In the genomic region with DNA sequence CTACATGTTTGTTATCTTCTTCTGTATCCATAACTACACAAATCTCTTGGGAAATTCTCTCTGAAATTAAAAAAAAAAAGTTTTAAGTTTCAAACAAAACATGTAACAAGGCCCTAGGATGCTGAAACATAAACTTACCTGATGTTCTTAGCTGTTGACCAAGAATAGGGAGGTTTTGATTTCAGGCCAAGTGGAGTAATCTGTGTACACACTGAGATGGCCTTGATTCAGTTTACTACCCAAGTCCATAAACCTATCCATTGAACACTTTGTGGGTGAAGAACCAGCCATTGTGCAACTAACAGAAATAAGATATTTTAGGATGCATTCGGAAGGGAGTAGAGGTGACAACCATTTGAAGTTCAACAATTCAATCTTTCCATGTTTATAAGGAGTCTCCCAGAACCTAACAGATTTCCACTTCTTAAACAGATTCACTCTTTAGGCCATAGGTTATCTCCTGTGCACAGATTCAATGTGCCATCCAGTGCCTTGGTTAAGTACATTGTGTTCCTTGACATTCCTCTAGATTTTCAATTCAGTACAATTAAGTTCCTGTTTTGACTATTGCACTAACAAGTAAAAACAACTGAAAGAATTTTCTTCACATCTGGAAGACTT, we compare ENCODE assay signal across 18 cellular contexts.
DNase-seq lines count a peak whose midpoint lies in the region; ATAC-seq, FAIRE-seq and TF ChIP-seq lines count a peak whose summit lies in the region.
"Had no signal": no experiment of that assay in that cellular context is flagged by ENCODE, and none has a peak within 500 bp of the region (broad histone marks: within the 10 kb centered on the region; RNA-seq: fewer than 3 reads in every experiment).

No MANE protein-coding gene starts in this region.

- H3K4me3 ChIP-seq in liver (ENCODE audit: low read depth in 1 of 3, low read length in 3 of 3) (no peak overlapping the region), HepG2 (replicated peaks in 1 of 3; ENCODE audit: insufficient read depth in 1 of 3, low read depth in 2 of 3, low read length in 3 of 3) (no peak overlapping the region), choroid plexus epithelial cell (ENCODE audit: low read depth, low read length) (no peak overlapping the region), hepatocyte (no peak overlapping the region), prostate gland (no peak overlapping the region), kidney (ENCODE audit: low read length in 2 of 2) (no peak overlapping the region)
- H3K4me3 ChIP-seq: BLaER1 treated with 17β-estradiol and CSF1 and Interleukin-3, amounts not matched to agents 10 nM and 100 nM; GM23338 had no signal

- TF ChIP-seq POLR2A in HepG2 (IDR thresholded peaks at IDR 0.05; ENCODE audit: insufficient read depth in 1 of 2, low read depth in 2 of 2, low read length in 2 of 2): no peak
- no peak for TF ChIP-seq POLR2A in prostate gland (IDR thresholded peaks at IDR 0.05)

- no peak overlapping the region for H3K27ac Mint-ChIP-seq in T-helper 17 cell
- H3K27ac Mint-ChIP-seq: CD4-positive, alpha-beta T cell; GM23338; H9 had no signal

- TF ChIP-seq RAD21 in liver (IDR thresholded peaks at IDR 0.05) (peak in 1 of 2 donors; percentile 22), HepG2 (CRISPR knock-in tag; IDR thresholded peaks at IDR 0.05) (no peak)

- H3K36me3 ChIP-seq in liver (ENCODE audit: control insufficient read depth in 4 of 4, insufficient read depth in 3 of 4, low read depth in 1 of 4, low read length in 3 of 4) (no peaks in the 10 kb centered on the region), HepG2 (replicated peaks in 1 of 2; ENCODE audit: control insufficient read depth in 1 of 2, insufficient read depth in 2 of 2, low read length in 2 of 2) (no peaks in the 10 kb centered on the region), hepatocyte (replicated peaks; ENCODE audit: insufficient read depth, low read depth) (no peaks in the 10 kb centered on the region), prostate gland (no peaks in the 10 kb centered on the region), kidney (ENCODE audit: control insufficient read depth in 1 of 2, insufficient read depth in 2 of 2, low read length in 2 of 2) (no peaks in the 10 kb centered on the region)
- H3K36me3 ChIP-seq: BLaER1 treated with 17β-estradiol and CSF1 and Interleukin-3, amounts not matched to agents 10 nM and 100 nM had no signal

- no peak overlapping the region for H3K4me3 Mint-ChIP-seq in T-helper 17 cell
- H3K4me3 Mint-ChIP-seq: CD4-positive, alpha-beta T cell; GM23338; H9 had no signal

- intact Hi-C loops in HepG2 (cut with micrococcal nuclease; ENCODE audit: unreplicated experiment) (no loop called here), prostate gland (cut with DNase I) (no loop called here), kidney (cut with DNase I) (no loop called here)

- H4K20me1 ChIP-seq in HepG2 (ENCODE audit: insufficient read depth, low read length): no peaks in the 10 kb centered on the region
- H4K20me1 ChIP-seq in hepatocyte (ENCODE audit: insufficient read depth, poor library complexity, severe bottlenecking): no peaks in the 10 kb centered on the region
- H4K20me1 ChIP-seq: BLaER1 treated with 17β-estradiol and CSF1 and Interleukin-3, amounts not matched to agents 10 nM and 100 nM had no signal

- H3K9ac ChIP-seq in liver (ENCODE audit: low read depth in 1 of 2, low read length in 2 of 2) (no peak overlapping the region), HepG2 (ENCODE audit: insufficient read depth, low read depth, low read length) (no peak overlapping the region), kidney (ENCODE audit: low read length in 2 of 2) (no peak overlapping the region)
- H3K9ac ChIP-seq: BLaER1 treated with 17β-estradiol and CSF1 and Interleukin-3, amounts not matched to agents 10 nM and 100 nM had no signal

- H3K27me3 ChIP-seq in liver (ENCODE audit: control insufficient read depth in 4 of 4, insufficient read depth in 4 of 4, low read length in 3 of 4): no peaks in the 10 kb centered on the region
- H3K27me3 ChIP-seq in HepG2 (ENCODE audit: control insufficient read depth in 1 of 2, insufficient read depth in 2 of 2, low read length in 2 of 2): no peaks in the 10 kb centered on the region
- H3K27me3 ChIP-seq in hepatocyte: no peaks in the 10 kb centered on the region
- no peaks in the 10 kb centered on the region for H3K27me3 ChIP-seq in prostate gland (replicated peaks; ENCODE audit: insufficient read depth)
- H3K27me3 ChIP-seq: BLaER1 treated with 17β-estradiol and CSF1 and Interleukin-3, amounts not matched to agents 10 nM and 100 nM had no signal

- H3K27me3 Mint-ChIP-seq in T-helper 17 cell: no peaks in the 10 kb centered on the region
- H3K27me3 Mint-ChIP-seq: CD4-positive, alpha-beta T cell had no signal

- no peak overlapping the region for H2AFZ ChIP-seq in HepG2 (ENCODE audit: low read length)
- no peak overlapping the region for H2AFZ ChIP-seq in hepatocyte
- H2AFZ ChIP-seq: GM23338 had no signal

- DNase-seq in HepG2 (ENCODE audit: low spot score) (no peak), choroid plexus epithelial cell (ENCODE audit: low read depth) (peak; percentile 50), hepatocyte (ENCODE audit: low spot score) (no peak), prostate gland (ENCODE audit: low spot score) (peak; percentile 31), T-helper 17 cell (no peak), kidney (no peak)
- DNase-seq: 8988T; CD4-positive, alpha-beta T cell; DMS153; DMS79 treated with DMSO at 0.1 percent for 48 hours; EL; H9 had no signal

- no peaks in the 10 kb centered on the region for H3K9me3 ChIP-seq in liver (ENCODE audit: control insufficient read depth in 4 of 4, low read length in 3 of 4)
- no peaks in the 10 kb centered on the region for H3K9me3 ChIP-seq in HepG2 (ENCODE audit: low read length)
- H3K9me3 ChIP-seq in hepatocyte (ENCODE audit: low read depth): no peaks in the 10 kb centered on the region
- no peaks in the 10 kb centered on the region for H3K9me3 ChIP-seq in prostate gland
- H3K9me3 ChIP-seq in T-helper 17 cell (ENCODE audit: control insufficient read depth, low read length, poor library complexity, severe bottlenecking): no peaks in the 10 kb centered on the region
- no peaks in the 10 kb centered on the region for H3K9me3 ChIP-seq in kidney (ENCODE audit: control insufficient read depth in 1 of 2, low read length in 2 of 2)
- H3K9me3 ChIP-seq: BLaER1 treated with 17β-estradiol and CSF1 and Interleukin-3, amounts not matched to agents 10 nM and 100 nM had no signal

- CTCF ChIA-PET in HepG2 (lab: Yijun Ruan, JAX; ENCODE audit: low intra/inter-chr PET ratio, low total read pairs): no interaction called here

- H3K4me1 Mint-ChIP-seq in T-helper 17 cell: no peaks in the 10 kb centered on the region
- H3K4me1 Mint-ChIP-seq: GM23338 had no signal

- no peaks in the 10 kb centered on the region for H3K79me2 ChIP-seq in HepG2 (ENCODE audit: insufficient read depth, low read length)
- no peaks in the 10 kb centered on the region for H3K79me2 ChIP-seq in hepatocyte

- POLR2A ChIA-PET in HepG2 (lab: Yijun Ruan, JAX): no interaction called here

- no peaks in the 10 kb centered on the region for H3K36me3 Mint-ChIP-seq in T-helper 17 cell (ENCODE audit: low read depth)

- H3K9me2 ChIP-seq in hepatocyte (replicated peaks; ENCODE audit: insufficient read depth): no peaks in the 10 kb centered on the region

- FAIRE-seq in HepG2 (lab: Jason Lieb, UNC) (no peak), kidney (lab: Jason Lieb, UNC) (no peak)
- FAIRE-seq: G401.6, GM12891 had no signal

- TF ChIP-seq CTCF in liver (IDR thresholded peaks at IDR 0.05; ENCODE audit: low read depth, low read length, missing input control) (no peak), HepG2 (CRISPR knock-in tag; IDR thresholded peaks at IDR 0.05) (no peak), choroid plexus epithelial cell (conservative IDR thresholded peaks at IDR 0.05; ENCODE audit: low read depth, low read length) (no peak), hepatocyte (IDR thresholded peaks at IDR 0.05; ENCODE audit: poor library complexity) (no peak), prostate gland (IDR thresholded peaks at IDR 0.05) (no peak), kidney (IDR thresholded peaks at IDR 0.05; ENCODE audit: borderline replicate concordance, extremely low read depth, insufficient read depth) (no peak)

- 42% methylated on average over 1 of the region's 1 CpG for WGBS in liver
- WGBS in HepG2 (ENCODE audit: low lambda C conversion rate): 27% methylated on average over 1 of the region's 1 CpG
- WGBS in hepatocyte (ENCODE audit: low lambda C conversion rate, missing lambda C conversion rate): 92% methylated on average over 1 of the region's 1 CpG
- 68% methylated on average over 1 of the region's 1 CpG for WGBS in prostate gland

- in situ Hi-C loops in HepG2 (cut with HindIII; ENCODE audit: extremely low pct_ligation_motif_present, low pct_unique_long_range_greater_than_20kb): no loop called here

- ATAC-seq in HepG2 (no peak), GM18502 (IDR thresholded peaks at IDR 0.05; ENCODE audit: poor library complexity, unreplicated experiment) (no peak), T-helper 17 cell (no peak)
- ATAC-seq: GM23338 had no signal

- TF ChIP-seq EP300 in HepG2 (IDR thresholded peaks at IDR 0.05; ENCODE audit: low read depth in 2 of 2, low read length in 2 of 2) (no peak), HepG2 (CRISPR knock-in tag; IDR thresholded peaks at IDR 0.05; ENCODE audit: borderline replicate concordance) (no peak)

- H3K4me2 ChIP-seq in HepG2 (ENCODE audit: low read depth, low read length) (no peak overlapping the region), hepatocyte (no peak overlapping the region)
- H3K4me2 ChIP-seq: BLaER1 treated with 17β-estradiol and CSF1 and Interleukin-3, amounts not matched to agents 10 nM and 100 nM; GM23338 had no signal

- no TSS peak for BruUV-seq in HepG2 (replicated peaks; lab: Mats Ljungman, UMichigan)

- H3K27ac ChIP-seq in liver (ENCODE audit: low read depth in 1 of 2, low read length in 2 of 2): no peak overlapping the region
- no peak overlapping the region for H3K27ac ChIP-seq in HepG2 (ENCODE audit: extremely low read length, insufficient read depth, low read length)
- peak overlapping the region; percentile 17 for H3K27ac ChIP-seq in hepatocyte
- H3K27ac ChIP-seq in prostate gland: no peak overlapping the region
- no peak overlapping the region for H3K27ac ChIP-seq in kidney (ENCODE audit: low read depth in 2 of 2, low read length in 2 of 2)
- H3K27ac ChIP-seq: BLaER1 treated with 17β-estradiol and CSF1 and Interleukin-3, amounts not matched to agents 10 nM and 100 nM had no signal

- peaks cover 0 to 3% (median 1%) of the 10 kb centered on the region in 4 donors for H3K4me1 ChIP-seq in liver (ENCODE audit: control insufficient read depth in 4 of 4, insufficient read depth in 4 of 4, low read length in 3 of 4)
- no peaks in the 10 kb centered on the region for H3K4me1 ChIP-seq in HepG2 (ENCODE audit: insufficient read depth, low read length)
- no peaks in the 10 kb centered on the region for H3K4me1 ChIP-seq in hepatocyte (ENCODE audit: insufficient read depth)
- H3K4me1 ChIP-seq in prostate gland (replicated peaks): no peaks in the 10 kb centered on the region
- no peaks in the 10 kb centered on the region for H3K4me1 ChIP-seq in kidney (ENCODE audit: control insufficient read depth in 1 of 2, insufficient read depth in 1 of 2, low read depth in 1 of 2, low read length in 2 of 2)
- H3K4me1 ChIP-seq: BLaER1 treated with 17β-estradiol and CSF1 and Interleukin-3, amounts not matched to agents 10 nM and 100 nM had no signal

TF ChIP-seq in liver, 16 proteins besides CTCF, POLR2A, EP300 and RAD21 (continues in another document):
- peak; percentile 91 for TF ChIP-seq FOXA1 (IDR thresholded peaks at IDR 0.05)

Comparison
In these comparisons a context has a peak if more than half of its experiments do, and no peak if none do; other contexts are left out.
1. DNase-seq: peak in choroid plexus epithelial cell (single experiment) and prostate gland (single experiment); none in HepG2 (single experiment), hepatocyte (single experiment), T-helper 17 cell (0 of 3) and kidney (single experiment).